1 cellular context compared by ENCODE assay signal in genomic region chr11:60906132-60906972, GRCh38.
TF ChIP-seq lines count a peak whose summit lies in the region.

Gene PRPF19 (minus strand): TSS chr11:60906585. CDS start chr11:60906382, 203 bp downstream.

TF ChIP-seq in K562, 482 proteins besides CTCF, POLR2A, EP300 and RAD21 (continued from another document and continues in another):
- TF ChIP-seq NKRF (IDR thresholded peaks at IDR 0.05; ENCODE audit: borderline replicate concordance), result peak; percentile 78
- no peak for TF ChIP-seq ZNF75A (CRISPR knock-in tag; IDR thresholded peaks at IDR 0.05)
- TF ChIP-seq RB1 (IDR thresholded peaks at IDR 0.05; ENCODE audit: low read depth), result peak; percentile 81; the same call in 1 of the 2 replicates
- no peak for TF ChIP-seq ELF4 (CRISPR knock-in tag; IDR thresholded peaks at IDR 0.05)
- TF ChIP-seq, protein P1, sequence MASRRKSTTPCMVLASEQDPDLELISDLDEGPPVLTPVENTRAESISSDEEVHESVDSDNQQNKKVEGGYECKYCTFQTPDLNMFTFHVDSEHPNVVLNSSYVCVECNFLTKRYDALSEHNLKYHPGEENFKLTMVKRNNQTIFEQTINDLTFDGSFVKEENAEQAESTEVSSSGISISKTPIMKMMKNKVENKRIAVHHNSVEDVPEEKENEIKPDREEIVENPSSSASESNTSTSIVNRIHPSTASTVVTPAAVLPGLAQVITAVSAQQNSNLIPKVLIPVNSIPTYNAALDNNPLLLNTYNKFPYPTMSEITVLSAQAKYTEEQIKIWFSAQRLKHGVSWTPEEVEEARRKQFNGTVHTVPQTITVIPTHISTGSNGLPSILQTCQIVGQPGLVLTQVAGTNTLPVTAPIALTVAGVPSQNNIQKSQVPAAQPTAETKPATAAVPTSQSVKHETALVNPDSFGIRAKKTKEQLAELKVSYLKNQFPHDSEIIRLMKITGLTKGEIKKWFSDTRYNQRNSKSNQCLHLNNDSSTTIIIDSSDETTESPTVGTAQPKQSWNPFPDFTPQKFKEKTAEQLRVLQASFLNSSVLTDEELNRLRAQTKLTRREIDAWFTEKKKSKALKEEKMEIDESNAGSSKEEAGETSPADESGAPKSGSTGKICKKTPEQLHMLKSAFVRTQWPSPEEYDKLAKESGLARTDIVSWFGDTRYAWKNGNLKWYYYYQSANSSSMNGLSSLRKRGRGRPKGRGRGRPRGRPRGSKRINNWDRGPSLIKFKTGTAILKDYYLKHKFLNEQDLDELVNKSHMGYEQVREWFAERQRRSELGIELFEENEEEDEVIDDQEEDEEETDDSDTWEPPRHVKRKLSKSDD (conservative IDR thresholded peaks at IDR 0.05; ENCODE audit: low read length), result no peak
- no peak for TF ChIP-seq E2F3 (CRISPR knock-in tag; IDR thresholded peaks at IDR 0.05)
- peak; percentile 65 for TF ChIP-seq MBD2 (IDR thresholded peaks at IDR 0.05; ENCODE audit: borderline replicate concordance, low read depth)
- TF ChIP-seq CBFA2T3 (IDR thresholded peaks at IDR 0.05), result no peak
- no peak for TF ChIP-seq KHSRP (IDR thresholded peaks at IDR 0.05)
- TF ChIP-seq U2AF2 (optimal IDR thresholded peaks at IDR 0.05; ENCODE audit: low read depth, low read length), result no peak
- TF ChIP-seq ARID1B (IDR thresholded peaks at IDR 0.05), result no peak
- no peak for TF ChIP-seq ZKSCAN8 (CRISPR knock-in tag; IDR thresholded peaks at IDR 0.05)
- TF ChIP-seq HMG20B (CRISPR knock-in tag; IDR thresholded peaks at IDR 0.05), result no peak
- 0 out of 2 replicates have a peak, but pooled peaks have one; percentile 52 for TF ChIP-seq ZNF232 (CRISPR knock-in tag; IDR thresholded peaks at IDR 0.05)
- no peak for TF ChIP-seq NFXL1 (CRISPR knock-in tag; IDR thresholded peaks at IDR 0.05)
- no peak for TF ChIP-seq POLR3A (IDR thresholded peaks at IDR 0.05; ENCODE audit: borderline replicate concordance, extremely low read depth, insufficient read depth, insufficient read length)
- TF ChIP-seq, protein P2, sequence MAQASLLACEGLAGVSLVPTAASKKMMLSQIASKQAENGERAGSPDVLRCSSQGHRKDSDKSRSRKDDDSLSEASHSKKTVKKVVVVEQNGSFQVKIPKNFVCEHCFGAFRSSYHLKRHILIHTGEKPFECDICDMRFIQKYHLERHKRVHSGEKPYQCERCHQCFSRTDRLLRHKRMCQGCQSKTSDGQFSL (CRISPR knock-in tag; IDR thresholded peaks at IDR 0.05), result peak; percentile 91
- TF ChIP-seq, protein P2 (tag; IDR thresholded peaks at IDR 0.05), result 0 out of 4 replicates have a peak, but pooled peaks of 1 of the 2 experiments have one; percentile 40
- no peak for TF ChIP-seq ZNF830 (CRISPR knock-in tag; IDR thresholded peaks at IDR 0.05)
- no peak for TF ChIP-seq ZNF561 (CRISPR knock-in tag; conservative IDR thresholded peaks at IDR 0.05)
- TF ChIP-seq BRD9 (IDR thresholded peaks at IDR 0.05; ENCODE audit: low read depth, partially characterized antibody), result no peak
- no peak for TF ChIP-seq NCOR1 (IDR thresholded peaks at IDR 0.05)
- no peak for TF ChIP-seq PRPF4 (IDR thresholded peaks at IDR 0.05; ENCODE audit: insufficient read depth, low read depth, low read length, poor library complexity, severe bottlenecking)
- peak; percentile 81; the same call in 1 of the 2 replicates for TF ChIP-seq AFF4 (CRISPR knock-in tag; IDR thresholded peaks at IDR 0.05)
- peak; percentile 46 for TF ChIP-seq U2AF1 (optimal IDR thresholded peaks at IDR 0.05; ENCODE audit: low read depth, low read length)
- TF ChIP-seq, protein P3, sequence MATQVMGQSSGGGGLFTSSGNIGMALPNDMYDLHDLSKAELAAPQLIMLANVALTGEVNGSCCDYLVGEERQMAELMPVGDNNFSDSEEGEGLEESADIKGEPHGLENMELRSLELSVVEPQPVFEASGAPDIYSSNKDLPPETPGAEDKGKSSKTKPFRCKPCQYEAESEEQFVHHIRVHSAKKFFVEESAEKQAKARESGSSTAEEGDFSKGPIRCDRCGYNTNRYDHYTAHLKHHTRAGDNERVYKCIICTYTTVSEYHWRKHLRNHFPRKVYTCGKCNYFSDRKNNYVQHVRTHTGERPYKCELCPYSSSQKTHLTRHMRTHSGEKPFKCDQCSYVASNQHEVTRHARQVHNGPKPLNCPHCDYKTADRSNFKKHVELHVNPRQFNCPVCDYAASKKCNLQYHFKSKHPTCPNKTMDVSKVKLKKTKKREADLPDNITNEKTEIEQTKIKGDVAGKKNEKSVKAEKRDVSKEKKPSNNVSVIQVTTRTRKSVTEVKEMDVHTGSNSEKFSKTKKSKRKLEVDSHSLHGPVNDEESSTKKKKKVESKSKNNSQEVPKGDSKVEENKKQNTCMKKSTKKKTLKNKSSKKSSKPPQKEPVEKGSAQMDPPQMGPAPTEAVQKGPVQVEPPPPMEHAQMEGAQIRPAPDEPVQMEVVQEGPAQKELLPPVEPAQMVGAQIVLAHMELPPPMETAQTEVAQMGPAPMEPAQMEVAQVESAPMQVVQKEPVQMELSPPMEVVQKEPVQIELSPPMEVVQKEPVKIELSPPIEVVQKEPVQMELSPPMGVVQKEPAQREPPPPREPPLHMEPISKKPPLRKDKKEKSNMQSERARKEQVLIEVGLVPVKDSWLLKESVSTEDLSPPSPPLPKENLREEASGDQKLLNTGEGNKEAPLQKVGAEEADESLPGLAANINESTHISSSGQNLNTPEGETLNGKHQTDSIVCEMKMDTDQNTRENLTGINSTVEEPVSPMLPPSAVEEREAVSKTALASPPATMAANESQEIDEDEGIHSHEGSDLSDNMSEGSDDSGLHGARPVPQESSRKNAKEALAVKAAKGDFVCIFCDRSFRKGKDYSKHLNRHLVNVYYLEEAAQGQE (CRISPR knock-in tag; IDR thresholded peaks at IDR 0.05; ENCODE audit: low read depth), result peak; percentile 52; the same call in 1 of the 2 replicates
- TF ChIP-seq ZSCAN29 (IDR thresholded peaks at IDR 0.05), result peak; percentile 97
- TF ChIP-seq, protein P4, sequence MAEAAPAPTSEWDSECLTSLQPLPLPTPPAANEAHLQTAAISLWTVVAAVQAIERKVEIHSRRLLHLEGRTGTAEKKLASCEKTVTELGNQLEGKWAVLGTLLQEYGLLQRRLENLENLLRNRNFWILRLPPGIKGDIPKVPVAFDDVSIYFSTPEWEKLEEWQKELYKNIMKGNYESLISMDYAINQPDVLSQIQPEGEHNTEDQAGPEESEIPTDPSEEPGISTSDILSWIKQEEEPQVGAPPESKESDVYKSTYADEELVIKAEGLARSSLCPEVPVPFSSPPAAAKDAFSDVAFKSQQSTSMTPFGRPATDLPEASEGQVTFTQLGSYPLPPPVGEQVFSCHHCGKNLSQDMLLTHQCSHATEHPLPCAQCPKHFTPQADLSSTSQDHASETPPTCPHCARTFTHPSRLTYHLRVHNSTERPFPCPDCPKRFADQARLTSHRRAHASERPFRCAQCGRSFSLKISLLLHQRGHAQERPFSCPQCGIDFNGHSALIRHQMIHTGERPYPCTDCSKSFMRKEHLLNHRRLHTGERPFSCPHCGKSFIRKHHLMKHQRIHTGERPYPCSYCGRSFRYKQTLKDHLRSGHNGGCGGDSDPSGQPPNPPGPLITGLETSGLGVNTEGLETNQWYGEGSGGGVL (CRISPR knock-in tag; IDR thresholded peaks at IDR 0.05), result no peak
- peak; percentile 93 for TF ChIP-seq RBBP5 (IDR thresholded peaks at IDR 0.05; ENCODE audit: borderline replicate concordance, insufficient read depth, low read length, poor library complexity, severe bottlenecking)
- no peak for TF ChIP-seq ELF2 (CRISPR knock-in tag; IDR thresholded peaks at IDR 0.05)
- TF ChIP-seq ZNF431 (CRISPR knock-in tag; IDR thresholded peaks at IDR 0.05), result peak; percentile 78; the same call in 1 of the 2 replicates
- TF ChIP-seq VEZF1 (CRISPR knock-in tag; IDR thresholded peaks at IDR 0.05), result peak; percentile 58
- no peak for TF ChIP-seq HIVEP1 (CRISPR knock-in tag; IDR thresholded peaks at IDR 0.05)
- TF ChIP-seq MTF1 (CRISPR knock-in tag; IDR thresholded peaks at IDR 0.05; ENCODE audit: borderline replicate concordance), result no peak
- peak; percentile 70 for TF ChIP-seq ZFX (CRISPR knock-in tag; IDR thresholded peaks at IDR 0.05)
- no peak for TF ChIP-seq RFX5 (IDR thresholded peaks at IDR 0.05; ENCODE audit: low read depth, low read length)
- TF ChIP-seq SRSF7 (optimal IDR thresholded peaks at IDR 0.05; ENCODE audit: low read depth, low read length), result no peak
- TF ChIP-seq ZBTB34 (CRISPR knock-in tag; IDR thresholded peaks at IDR 0.05), result no peak
- no peak for TF ChIP-seq MCM5 (IDR thresholded peaks at IDR 0.05; ENCODE audit: low read depth)
- no peak for TF ChIP-seq ZNF445 (CRISPR knock-in tag; IDR thresholded peaks at IDR 0.05; ENCODE audit: low read depth)
- TF ChIP-seq HLTF (IDR thresholded peaks at IDR 0.05), result no peak
- no peak for TF ChIP-seq TAF7 (tag; IDR thresholded peaks at IDR 0.05)
- no peak for TF ChIP-seq GABPB2 (CRISPR knock-in tag; conservative IDR thresholded peaks at IDR 0.05)
- TF ChIP-seq SPI1 (IDR thresholded peaks at IDR 0.05; ENCODE audit: borderline replicate concordance, low read depth, low read length), result no peak
- no peak; the same call in 1 of the 2 replicates for TF ChIP-seq ZBTB17 (CRISPR knock-in tag; IDR thresholded peaks at IDR 0.05)
- TF ChIP-seq IRF2 (CRISPR knock-in tag; IDR thresholded peaks at IDR 0.05), result no peak
- TF ChIP-seq ZNF3 (CRISPR knock-in tag; IDR thresholded peaks at IDR 0.05), result no peak
- TF ChIP-seq ZNF165 (CRISPR knock-in tag; IDR thresholded peaks at IDR 0.05; ENCODE audit: borderline replicate concordance), result no peak
- TF ChIP-seq RFX1 (IDR thresholded peaks at IDR 0.05), result no peak
- TF ChIP-seq ARID2 (IDR thresholded peaks at IDR 0.05), result no peak; the same call in 1 of the 2 replicates
- TF ChIP-seq ZNF79 (CRISPR knock-in tag; IDR thresholded peaks at IDR 0.05; ENCODE audit: low read depth), result no peak
